Comparison of ENCODE assay signal across 11 cellular contexts in the genomic region with DNA sequence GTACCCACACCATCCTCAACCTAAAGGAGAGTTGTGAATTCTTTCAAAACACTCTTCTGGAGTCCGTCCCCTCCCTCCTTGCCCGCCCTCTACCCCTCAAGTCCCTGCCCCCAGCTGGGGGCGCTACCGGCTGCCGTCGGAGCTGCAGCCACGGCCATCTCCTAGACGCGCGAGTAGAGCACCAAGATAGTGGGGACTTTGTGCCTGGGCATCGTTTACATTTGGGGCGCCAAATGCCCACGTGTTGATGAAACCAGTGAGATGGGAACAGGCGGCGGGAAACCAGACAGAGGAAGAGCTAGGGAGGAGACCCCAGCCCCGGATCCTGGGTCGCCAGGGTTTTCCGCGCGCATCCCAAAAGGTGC. TPM values are rescaled to one million over a fixed set of nuclear protein-coding genes. Genes with fewer than 3 reads are reported as not detected.
DNase-seq lines count a peak whose midpoint lies in the region; ATAC-seq and TF ChIP-seq lines count a peak whose summit lies in the region.
"Had no signal": no experiment of that assay in that cellular context is flagged by ENCODE, and none has a peak within 500 bp of the region (broad histone marks: within the 10 kb centered on the region; RNA-seq: fewer than 3 reads in every experiment).

No MANE protein-coding gene starts in this region.

- DNase-seq in activated T-cell treated with anti-CD3 and anti-CD28 coated beads, Interleukin-2, amount 50 U/mL, for 72 hours: peak in 1 of 2 donors; percentile 27
- DNase-seq in activated T-cell treated with anti-CD3 and anti-CD28 coated beads, Interleukin-2, amount 50 U/mL, for 1 hour: no peak
- no peak for DNase-seq in T-helper 17 cell
- peak; percentile 53 for DNase-seq in iPS-NIHi11 (ENCODE audit: low spot score)
- peak; percentile 35 for DNase-seq in stimulated activated CD8-positive, alpha-beta memory T cell treated with anti-CD3 and anti-CD28 coated beads, Interleukin-4, amount 100 ng/mL, for 48 hours
- DNase-seq in NCI-H510A (lab: John Stamatoyannopoulos, UW): no peak
- no peak for DNase-seq in foreskin fibroblast
- no peak for DNase-seq in cerebellar nuclear complex (lab: John Stamatoyannopoulos, UW)
- DNase-seq: testis had no signal

- no peak for ATAC-seq in activated T-cell treated with anti-CD3 and anti-CD28 coated beads, Interleukin-2, amount 50 U/mL, for 72 hours (replicated peaks in 1 of 2)
- ATAC-seq in T-helper 17 cell: no peak
- ATAC-seq: GM12878 had no signal

- peak overlapping the region; percentile 39 to 72 for H3K4me3 Mint-ChIP-seq in activated T-cell treated with anti-CD3 and anti-CD28 coated beads, Interleukin-2, amount 50 U/mL, for 72 hours
- no peak overlapping the region for H3K4me3 Mint-ChIP-seq in T-helper 17 cell

- no peak for TF ChIP-seq CTCF in foreskin fibroblast (IDR thresholded peaks at IDR 0.05; ENCODE audit: low read depth, low read length)

- H3K9me3 ChIP-seq in T-helper 17 cell (ENCODE audit: control insufficient read depth, low read length, poor library complexity, severe bottlenecking): no peaks in the 10 kb centered on the region
- H3K9me3 ChIP-seq: testis had no signal

- H3K4me1 Mint-ChIP-seq in activated T-cell treated with anti-CD3 and anti-CD28 coated beads, Interleukin-2, amount 50 U/mL, for 72 hours (ENCODE audit: low read depth): peaks cover 55% of the 10 kb centered on the region
- peaks cover 42% of the 10 kb centered on the region for H3K4me1 Mint-ChIP-seq in T-helper 17 cell

- H3K9me3 Mint-ChIP-seq in activated T-cell treated with anti-CD3 and anti-CD28 coated beads, Interleukin-2, amount 50 U/mL, for 72 hours: no peaks in the 10 kb centered on the region

- no peak overlapping the region for H3K4me3 ChIP-seq in foreskin fibroblast (ENCODE audit: low read depth in 1 of 2, low read length in 2 of 2)
- H3K4me3 ChIP-seq: GM12878, testis had no signal

- no peaks in the 10 kb centered on the region for H3K36me3 Mint-ChIP-seq in activated T-cell treated with anti-CD3 and anti-CD28 coated beads, Interleukin-2, amount 50 U/mL, for 72 hours (ENCODE audit: insufficient read depth in 2 of 2)
- H3K36me3 Mint-ChIP-seq in T-helper 17 cell (ENCODE audit: low read depth): peaks cover 8% of the 10 kb centered on the region

- no peak overlapping the region for H3K27ac Mint-ChIP-seq in activated T-cell treated with anti-CD3 and anti-CD28 coated beads, Interleukin-2, amount 50 U/mL, for 72 hours
- H3K27ac Mint-ChIP-seq in T-helper 17 cell: peak overlapping the region; percentile 80

- peaks cover 91% of the 10 kb centered on the region for H3K27me3 Mint-ChIP-seq in activated T-cell treated with anti-CD3 and anti-CD28 coated beads, Interleukin-2, amount 50 U/mL, for 72 hours (ENCODE audit: low read depth)
- H3K27me3 Mint-ChIP-seq in T-helper 17 cell: peaks cover 87% of the 10 kb centered on the region

RNA-seq across cellular contexts. Expression of gene OLIG2, which starts 0.6 kb away (rescaled TPM):
- total RNA-seq in activated T-cell treated with anti-CD3 and anti-CD28 coated beads, Interleukin-2, amount 50 U/mL, for 72 hours: not detected
- not detected for total RNA-seq in T-helper 17 cell
- total RNA-seq: GM12878, mucosa of gallbladder, testis had no signal

RNA-seq across cellular contexts. Expression of gene OLIG1, which starts 44.9 kb away (rescaled TPM):
- not detected for total RNA-seq in activated T-cell treated with anti-CD3 and anti-CD28 coated beads, Interleukin-2, amount 50 U/mL, for 72 hours
- under 1 TPM in 1 of 2 donors, not detected in 1; 0.50 TPM for total RNA-seq in T-helper 17 cell
- total RNA-seq: GM12878, mucosa of gallbladder had no signal

Comparison
In these comparisons a context has a peak if more than half of its experiments do, and no peak if none do; other contexts are left out.
1. DNase-seq: peak in iPS-NIHi11 (single experiment) and stimulated activated CD8-positive, alpha-beta memory T cell treated with anti-CD3 and anti-CD28 coated beads, Interleukin-4, amount 100 ng/mL, for 48 hours (single experiment); none in activated T-cell treated with anti-CD3 and anti-CD28 coated beads, Interleukin-2, amount 50 U/mL, for 1 hour (single experiment), T-helper 17 cell (0 of 3), NCI-H510A (single experiment), foreskin fibroblast (0 of 2) and cerebellar nuclear complex (0 of 2).